8 cellular contexts compared by ENCODE assay signal in the genomic region with DNA sequence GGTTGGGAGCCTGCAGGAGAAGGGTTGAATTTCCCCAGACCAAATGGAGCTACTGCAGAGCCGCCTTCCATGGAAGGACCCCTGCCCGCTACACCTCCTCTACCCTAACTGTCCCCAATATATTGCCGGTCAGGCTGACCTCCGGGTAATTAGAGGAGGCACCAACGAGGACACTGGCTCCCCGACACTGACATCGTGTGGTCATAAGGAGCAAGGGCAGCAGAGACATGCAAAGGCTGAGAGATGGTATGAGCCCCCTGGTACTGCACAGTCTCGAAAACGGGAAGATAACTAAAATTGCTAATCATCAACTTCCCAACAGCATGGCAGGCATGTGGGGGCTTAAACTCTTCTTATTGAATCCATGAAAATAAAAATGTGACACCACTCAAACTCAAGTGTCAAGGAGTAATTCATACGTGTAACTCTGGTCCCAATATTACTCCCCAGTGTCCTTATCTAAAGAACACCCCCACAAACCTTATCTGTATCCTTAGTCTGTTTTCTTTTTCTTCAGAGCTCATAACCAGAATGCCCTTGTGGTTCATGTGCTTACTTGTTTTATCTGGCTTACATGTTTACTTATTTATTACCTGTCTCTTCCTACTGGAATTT. TPM values are rescaled to one million over a fixed set of nuclear protein-coding genes. Genes with fewer than 3 reads are reported as not detected.
DNase-seq lines count a peak whose midpoint lies in the region; ATAC-seq, FAIRE-seq and TF ChIP-seq lines count a peak whose summit lies in the region.
"Had no signal": no experiment of that assay in that cellular context is flagged by ENCODE, and none has a peak within 500 bp of the region (broad histone marks: within the 10 kb centered on the region; RNA-seq: fewer than 3 reads in every experiment).

No MANE protein-coding gene starts in this region.

- no peaks in the 10 kb centered on the region for H3K4me1 ChIP-seq in NT2/D1 (ENCODE audit: insufficient read depth, insufficient read length)
- H3K4me1 ChIP-seq in astrocyte (ENCODE audit: insufficient read depth, low read length): peaks cover 20% of the 10 kb centered on the region

- H3K9ac ChIP-seq in NT2/D1 (ENCODE audit: insufficient read length, low read depth) (no peak overlapping the region), astrocyte (ENCODE audit: low read length) (no peak overlapping the region)

- no peaks in the 10 kb centered on the region for H3K9me3 Mint-ChIP-seq in astrocyte (ENCODE audit: unreplicated experiment)

- TF ChIP-seq CTCF in GM20000 (IDR thresholded peaks at IDR 0.05; ENCODE audit: extremely low read depth, missing control alignments) (peak; percentile 71), astrocyte (IDR thresholded peaks at IDR 0.05; ENCODE audit: insufficient read depth, low read depth, low read length) (peak; percentile 74)

- no peak overlapping the region for H3K4me3 Mint-ChIP-seq in astrocyte (ENCODE audit: unreplicated experiment)
- H3K4me3 Mint-ChIP-seq: activated naive CD8-positive, alpha-beta T cell had no signal

- no peak overlapping the region for H3K4me3 ChIP-seq in NT2/D1 (ENCODE audit: insufficient read length, low read depth)
- no peak overlapping the region for H3K4me3 ChIP-seq in astrocyte (ENCODE audit: insufficient read depth, low read depth, low read length)

- H3K27me3 ChIP-seq in NT2/D1 (ENCODE audit: insufficient read depth, insufficient read length): no peaks in the 10 kb centered on the region
- H3K27me3 ChIP-seq in astrocyte (ENCODE audit: insufficient read depth, low read length): no peaks in the 10 kb centered on the region

- H3K36me3 ChIP-seq in NT2/D1 (ENCODE audit: insufficient read depth, insufficient read length, low read length) (peaks cover 7% of the 10 kb centered on the region), astrocyte (ENCODE audit: insufficient read depth, low read length) (peaks cover 5% of the 10 kb centered on the region)

- H3K4me1 Mint-ChIP-seq in astrocyte (ENCODE audit: low read depth, unreplicated experiment): peaks cover 14% of the 10 kb centered on the region

- H3K4me2 ChIP-seq in astrocyte (ENCODE audit: low read length): peak overlapping the region; percentile 52

- peak; percentile 73 for ATAC-seq in HG03520 (IDR thresholded peaks at IDR 0.05; ENCODE audit: unreplicated experiment)

- peak; percentile 20 for FAIRE-seq in astrocyte (lab: Jason Lieb, UNC)

- no peaks in the 10 kb centered on the region for H4K20me1 ChIP-seq in astrocyte (ENCODE audit: insufficient read depth, low read length)

- H3K9me3 ChIP-seq in NT2/D1 (ENCODE audit: insufficient read depth, low read length) (no peaks in the 10 kb centered on the region), astrocyte (ENCODE audit: insufficient read depth, low read depth, low read length) (no peaks in the 10 kb centered on the region)

- peak; percentile 50 for DNase-seq in GDM1 (lab: John Stamatoyannopoulos, UW)
- DNase-seq in GM20000 (ENCODE audit: low spot score): peak; percentile 82
- DNase-seq in NT2/D1 (ENCODE audit: low read depth, low spot score): peak; percentile 76
- DNase-seq in astrocyte (ENCODE audit: low read depth): peak; percentile 30
- DNase-seq in iPS-NIHi7 (ENCODE audit: extremely low spot score): peak; percentile 84
- peak; percentile 18 for DNase-seq in smooth muscle cell of the brain vasculature (ENCODE audit: low read depth, low spot score)

- H3K27ac Mint-ChIP-seq in astrocyte (ENCODE audit: unreplicated experiment): no peak overlapping the region
- H3K27ac Mint-ChIP-seq: activated naive CD8-positive, alpha-beta T cell had no signal

- H3K27me3 Mint-ChIP-seq in astrocyte (ENCODE audit: low read depth, unreplicated experiment): peaks cover 5% of the 10 kb centered on the region

- no peaks in the 10 kb centered on the region for H3K36me3 Mint-ChIP-seq in astrocyte (ENCODE audit: low read depth, unreplicated experiment)
- H3K36me3 Mint-ChIP-seq: activated naive CD8-positive, alpha-beta T cell had no signal

- H3K79me2 ChIP-seq in astrocyte (ENCODE audit: insufficient read depth, low read length): peaks cover 23% of the 10 kb centered on the region

- H3K27ac ChIP-seq in astrocyte (ENCODE audit: low read depth, low read length): no peak overlapping the region

- no peak overlapping the region for H2AFZ ChIP-seq in astrocyte (ENCODE audit: low read depth, low read length)

RNA-seq across cellular contexts. Expression of a gene that starts 4.4 kb away (rescaled TPM):
- total RNA-seq in astrocyte: 51.0 and 57.3 TPM in 2 replicates

RNA-seq across cellular contexts. Expression of a gene that starts 56.3 kb away (rescaled TPM):
- total RNA-seq in astrocyte: 1.8 and 7.6 TPM in 2 replicates

Comparison
In these comparisons a context has a peak if more than half of its experiments do, and no peak if none do; other contexts are left out.
1. DNase-seq: peak in every context shown above with its lines; median percentile 84 in iPS-NIHi7; 82 in GM20000; 76 in NT2/D1; 50 in GDM1; 30 in astrocyte; 18 in smooth muscle cell of the brain vasculature.